ENCODE assay signal across 14 cellular contexts in the genomic region with DNA sequence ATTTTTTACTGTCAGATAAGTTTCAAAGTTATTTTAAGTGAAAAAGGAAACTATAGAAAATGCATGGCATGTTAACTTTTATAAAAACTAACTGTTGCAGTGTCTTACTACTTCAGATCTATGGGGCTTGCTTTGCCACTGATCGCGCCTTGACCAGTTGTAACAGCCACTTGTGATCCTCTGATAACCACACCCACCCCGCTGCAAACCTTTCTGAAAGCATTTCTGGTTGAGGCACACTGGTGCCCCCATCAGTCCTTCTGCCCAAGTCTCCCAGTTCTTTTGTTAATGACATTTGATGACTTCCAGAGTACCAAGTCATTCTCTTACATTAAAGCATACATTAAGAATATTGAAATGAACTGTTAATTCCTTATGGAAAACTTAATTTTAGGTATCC.
DNase-seq lines count a peak whose midpoint lies in the region; ATAC-seq and TF ChIP-seq lines count a peak whose summit lies in the region.
"Had no signal": no experiment of that assay in that cellular context is flagged by ENCODE, and none has a peak within 500 bp of the region (broad histone marks: within the 10 kb centered on the region; RNA-seq: fewer than 3 reads in every experiment).

No MANE protein-coding gene starts in this region.

- H3K79me1 ChIP-seq in trophoblast cell (ENCODE audit: low read length): no peaks in the 10 kb centered on the region

- H4K91ac ChIP-seq in trophoblast cell (ENCODE audit: low read depth, low read length): no peak overlapping the region

- no peak overlapping the region for H2BK12ac ChIP-seq in trophoblast cell (ENCODE audit: low read length)

- WGBS in trophoblast cell (ENCODE audit: extremely low coverage, insufficient coverage, insufficient read length): no CpG with 5 or more reads among the region's 3 CpGs

- H3K9me3 ChIP-seq in trophoblast cell (ENCODE audit: insufficient read depth, low read depth, low read length): no peaks in the 10 kb centered on the region
- no peaks in the 10 kb centered on the region for H3K9me3 ChIP-seq in right atrium auricular region

- H3K27ac ChIP-seq in trophoblast cell (ENCODE audit: low read depth, low read length) (no peak overlapping the region), right atrium auricular region (no peak overlapping the region)

- no peak overlapping the region for H3K14ac ChIP-seq in trophoblast cell (ENCODE audit: low read length)

- H4K8ac ChIP-seq in trophoblast cell (ENCODE audit: low read depth, low read length): no peak overlapping the region

- no peak overlapping the region for H3K18ac ChIP-seq in trophoblast cell (ENCODE audit: low read length)

- no peak overlapping the region for H2BK120ac ChIP-seq in trophoblast cell (ENCODE audit: insufficient read depth, low read length, poor library complexity)

- DNase-seq in NB4 (ENCODE audit: low read depth): peak; percentile 16
- peak; percentile 59 to 69 for DNase-seq in erythroblast (lab: John Stamatoyannopoulos, UW)
- no peak for DNase-seq in trophoblast cell
- DNase-seq in stimulated activated naive CD8-positive, alpha-beta T cell treated with anti-CD3 and anti-CD28 coated beads, Interleukin-15, Interleukin-2, amounts not matched to agents 100 U/mL and 50 U/mL, for 24 hours: no peak
- DNase-seq in GM19238 (ENCODE audit: insufficient read length, low spot score): no peak
- DNase-seq in amygdala (lab: John Stamatoyannopoulos, UW): no peak
- DNase-seq in right atrium auricular region (ENCODE audit: low spot score): no peak
- DNase-seq: activated T-cell treated with anti-CD3 and anti-CD28 coated beads for 4 hours, caudate nucleus, NCI-H2029, PC-3, posterior cingulate gyrus, T1000 had no signal

- peak overlapping the region; percentile 43 for H3K4me2 ChIP-seq in trophoblast cell (ENCODE audit: low read length)

- H3K4ac ChIP-seq in trophoblast cell (ENCODE audit: low read depth, low read length): no peak overlapping the region

- H2AFZ ChIP-seq in trophoblast cell (ENCODE audit: insufficient read depth, low read length, poor library complexity): no peak overlapping the region

- no peak overlapping the region for H2AK5ac ChIP-seq in trophoblast cell (ENCODE audit: low read length)

- H3K4me1 ChIP-seq in trophoblast cell (ENCODE audit: control insufficient read depth in 1 of 2, insufficient read depth in 2 of 2, low read length in 2 of 2) (peaks cover 6 to 23% of the 10 kb centered on the region in 2 experiments), right atrium auricular region (peaks cover 0 to 47% of the 10 kb centered on the region in 2 donors)

- no peak overlapping the region for H3K23ac ChIP-seq in trophoblast cell (ENCODE audit: low read length)

- ATAC-seq in stimulated activated naive CD8-positive, alpha-beta T cell treated with anti-CD3 and anti-CD28 coated beads, Interleukin-15, Interleukin-2, amounts not matched to agents 100 U/mL and 50 U/mL, for 24 hours: no peak
- ATAC-seq: PC-3 had no signal

- H3K4me3 ChIP-seq in NB4 (ENCODE audit: low read depth, low read length) (no peak overlapping the region), trophoblast cell (ENCODE audit: low read depth, low read length) (no peak overlapping the region), right atrium auricular region (no peak overlapping the region)

- peaks cover 17% of the 10 kb centered on the region for H3K79me2 ChIP-seq in trophoblast cell (ENCODE audit: control insufficient read depth, insufficient read depth, low read length, poor library complexity)

- H3K9ac ChIP-seq in trophoblast cell (ENCODE audit: low read length): no peak overlapping the region

- H3K36me3 ChIP-seq in trophoblast cell (ENCODE audit: control insufficient read depth in 1 of 2, insufficient read depth in 2 of 2, low read length in 2 of 2) (peaks cover 0 to 2% of the 10 kb centered on the region in 2 experiments), right atrium auricular region (no peaks in the 10 kb centered on the region)

- no peak overlapping the region for H4K12ac ChIP-seq in trophoblast cell (ENCODE audit: low read depth, low read length)

- TF ChIP-seq POLR2A in NB4 (IDR thresholded peaks at IDR 0.05; ENCODE audit: extremely low read depth, insufficient read length) (no peak), erythroblast (IDR thresholded peaks at IDR 0.05; ENCODE audit: low read length) (no peak)

- no peak overlapping the region for H2BK5ac ChIP-seq in trophoblast cell (ENCODE audit: low read depth, low read length, poor library complexity)

- TF ChIP-seq CTCF in GM12872 (IDR thresholded peaks at IDR 0.05; ENCODE audit: insufficient read depth, low read depth, low read length): 0 out of 3 replicates have a peak, but pooled peaks have one; percentile 14
- no peak for TF ChIP-seq CTCF in NB4 (IDR thresholded peaks at IDR 0.05; ENCODE audit: low read depth, low read length)
- no peak for TF ChIP-seq CTCF in right atrium auricular region (IDR thresholded peaks at IDR 0.05)

- no peaks in the 10 kb centered on the region for H3K27me3 ChIP-seq in trophoblast cell (ENCODE audit: insufficient read depth, low read length)
- H3K27me3 ChIP-seq in right atrium auricular region: no peaks in the 10 kb centered on the region

Comparison
In these comparisons a context has a peak if more than half of its experiments do, and no peak if none do; other contexts are left out.
1. DNase-seq: peak in NB4 (single experiment) and erythroblast (2 of 2); none in trophoblast cell (0 of 2), stimulated activated naive CD8-positive, alpha-beta T cell treated with anti-CD3 and anti-CD28 coated beads, Interleukin-15, Interleukin-2, amounts not matched to agents 100 U/mL and 50 U/mL, for 24 hours (single experiment), GM19238 (single experiment), amygdala (0 of 56) and right atrium auricular region (single experiment).